In the genomic region with DNA sequence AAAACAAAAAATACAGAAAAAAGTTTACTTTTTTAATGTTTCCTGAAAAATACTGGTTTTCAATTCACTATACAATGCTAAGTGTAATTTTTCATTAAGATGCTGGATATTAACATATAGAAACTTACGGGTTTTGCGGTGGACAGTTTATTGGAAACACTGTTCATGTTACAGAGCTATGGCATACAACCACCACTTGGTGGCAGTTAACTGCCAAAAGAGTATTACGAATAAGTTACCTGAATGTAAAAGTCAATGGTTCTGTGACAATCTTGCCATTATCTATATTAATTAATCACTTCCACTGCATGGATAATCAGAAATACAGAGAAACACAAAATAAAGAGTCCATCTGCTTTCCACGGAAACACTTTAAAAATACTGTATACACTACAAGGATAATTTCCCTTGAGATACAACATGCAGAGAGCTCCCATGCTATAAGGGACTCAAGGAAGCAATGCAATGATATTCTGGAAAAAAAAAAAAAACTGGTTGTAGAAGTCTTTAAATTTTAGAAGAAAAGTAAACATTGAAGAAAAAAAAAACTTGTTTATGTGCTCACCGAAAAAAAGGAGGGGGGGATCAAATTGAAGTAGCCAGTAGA, we compare ENCODE assay signal across 8 cellular contexts.
DNase-seq lines count a peak whose midpoint lies in the region; ATAC-seq and TF ChIP-seq lines count a peak whose summit lies in the region.

No MANE protein-coding gene starts in this region.

- no peak for TF ChIP-seq POLR2A in HCT116 (IDR thresholded peaks at IDR 0.05; ENCODE audit: borderline replicate concordance, extremely low read depth, insufficient read depth, insufficient read length)

- intact Hi-C loops in HCT116 (cut with micrococcal nuclease): no loop called here

- no peaks in the 10 kb centered on the region for H4K20me1 ChIP-seq in HCT116 (ENCODE audit: insufficient read depth)

- no peak overlapping the region for H3K4me3 ChIP-seq in GM12864 (ENCODE audit: low read depth, low read length)
- H3K4me3 ChIP-seq in HCT116 (replicated peaks in 1 of 2; ENCODE audit: low read depth in 1 of 2, low read length in 2 of 2): no peak overlapping the region
- H3K4me3 ChIP-seq in LNCaP clone FGC (ENCODE audit: low read depth, low read length): no peak overlapping the region
- H3K4me3 ChIP-seq in right atrium auricular region: no peak overlapping the region
- H3K4me3 ChIP-seq in MG63: no peak overlapping the region

- H3K9me2 ChIP-seq in HCT116 (ENCODE audit: insufficient read depth): no peaks in the 10 kb centered on the region

- H3K4me1 ChIP-seq in HCT116 (ENCODE audit: control insufficient read depth in 1 of 2, insufficient read depth in 2 of 2, low read length in 2 of 2) (no peaks in the 10 kb centered on the region), right atrium auricular region (no peaks in the 10 kb centered on the region)

- CTCF ChIA-PET in HCT116 (lab: Charles Lee): interaction anchor here (0.6 to 1.7 kb wide), 5 partner anchors 9 to 68 kb away, joined by 3 to 8 read pairs (median 7); no protein-coding TSS in a partner anchor

- no peaks in the 10 kb centered on the region for H3K79me2 ChIP-seq in HCT116 (ENCODE audit: insufficient read depth, low read length)

- H3K9me3 ChIP-seq in HCT116 (ENCODE audit: control insufficient read depth in 1 of 2, insufficient read depth in 1 of 2, low read depth in 1 of 2, low read length in 2 of 2) (no peaks in the 10 kb centered on the region), right atrium auricular region (no peaks in the 10 kb centered on the region), MG63 (no peaks in the 10 kb centered on the region)

- DNase-seq in AG20443 (ENCODE audit: low spot score) (peak; percentile 20), GM12864 (ENCODE audit: low read depth) (peak; percentile 10), HCT116 (ENCODE audit: low read depth, low spot score) (peak; percentile 18), LNCaP clone FGC (ENCODE audit: low read depth) (peak; percentile 7), right atrium auricular region (ENCODE audit: low spot score) (no peak), stromal cell of bone marrow (ENCODE audit: low read depth) (peak; percentile 19), MG63 (no peak)
- DNase-seq in activated CD4-positive, alpha-beta T cell treated with anti-CD3 and anti-CD28 coated beads, Interleukin-2, amount 50 U/mL, for 1 hour: peak; percentile 2

- peak; percentile 57; the same call in 1 of the 2 replicates for TF ChIP-seq RAD21 in HCT116 (IDR thresholded peaks at IDR 0.05; ENCODE audit: low read depth)

- peak; percentile 79 for ATAC-seq in HCT116

- H3K9ac ChIP-seq in HCT116 (ENCODE audit: low read length): no peak overlapping the region

- BruUV-seq in HCT116 (replicated peaks; lab: Mats Ljungman, UMichigan): no TSS peak

- TF ChIP-seq CTCF in GM12864 (IDR thresholded peaks at IDR 0.05; ENCODE audit: low read depth, low read length, missing control alignments) (peak; percentile 63), HCT116 (IDR thresholded peaks at IDR 0.05 in 2 of 3, conservative IDR thresholded peaks at IDR 0.05 in 1 of 3; ENCODE audit: borderline replicate concordance in 1 of 3, insufficient read depth in 1 of 3, low read depth in 2 of 3, low read length in 2 of 3) (peak in 2 of 3 experiments; percentile 67 to 77; a peak in 4 of 6 replicates), LNCaP clone FGC (IDR thresholded peaks at IDR 0.05; ENCODE audit: control insufficient read depth, extremely low read depth, insufficient read depth) (peak; percentile 71), right atrium auricular region (IDR thresholded peaks at IDR 0.05) (peak; percentile 51 to 77)

- H3K27ac ChIP-seq in HCT116 (ENCODE audit: low read depth, low read length) (no peak overlapping the region), right atrium auricular region (no peak overlapping the region)

- H3K36me3 ChIP-seq in HCT116 (ENCODE audit: control insufficient read depth in 1 of 2, insufficient read depth in 2 of 2, low read length in 2 of 2): no peaks in the 10 kb centered on the region
- no peaks in the 10 kb centered on the region for H3K36me3 ChIP-seq in right atrium auricular region
- H3K36me3 ChIP-seq in MG63: no peaks in the 10 kb centered on the region

- RAD21 ChIA-PET in HCT116 (lab: Charles Lee; ENCODE audit: low non-redundant PET in 1 of 2, low total read pairs in 2 of 2, uncharacterized antibody in 2 of 2, unreplicated experiment in 2 of 2): no interaction called here

- POLR2A ChIA-PET in HCT116 (lab: Charles Lee): no interaction called here

- no peak overlapping the region for H3K4me2 ChIP-seq in HCT116 (ENCODE audit: low read length)

- H2AFZ ChIP-seq in HCT116 (ENCODE audit: low read depth, low read length, poor library complexity, severe bottlenecking): no peak overlapping the region

- H3K27me3 ChIP-seq in HCT116 (ENCODE audit: insufficient read depth, low read length): no peaks in the 10 kb centered on the region
- H3K27me3 ChIP-seq in right atrium auricular region: no peaks in the 10 kb centered on the region
- no peaks in the 10 kb centered on the region for H3K27me3 ChIP-seq in MG63

TF ChIP-seq in HCT116, 20 proteins besides CTCF, POLR2A, EP300 and RAD21:
- no peak for TF ChIP-seq TCF7L2 (IDR thresholded peaks at IDR 0.05; ENCODE audit: borderline replicate concordance, extremely low read depth, insufficient read depth, insufficient read length)
- no peak for TF ChIP-seq SRF (IDR thresholded peaks at IDR 0.05; ENCODE audit: low read depth)
- TF ChIP-seq YY1 (IDR thresholded peaks at IDR 0.05; ENCODE audit: extremely low read depth, insufficient replicate concordance, low read depth, low read length): no peak
- TF ChIP-seq ZNF274 (IDR thresholded peaks at IDR 0.05; ENCODE audit: low read depth, low read length): no peak
- no peak for TF ChIP-seq POLR2AphosphoS5 (IDR thresholded peaks at IDR 0.05; ENCODE audit: low read depth, low read length)
- TF ChIP-seq JUND (IDR thresholded peaks at IDR 0.05): no peak
- TF ChIP-seq, protein P1, sequence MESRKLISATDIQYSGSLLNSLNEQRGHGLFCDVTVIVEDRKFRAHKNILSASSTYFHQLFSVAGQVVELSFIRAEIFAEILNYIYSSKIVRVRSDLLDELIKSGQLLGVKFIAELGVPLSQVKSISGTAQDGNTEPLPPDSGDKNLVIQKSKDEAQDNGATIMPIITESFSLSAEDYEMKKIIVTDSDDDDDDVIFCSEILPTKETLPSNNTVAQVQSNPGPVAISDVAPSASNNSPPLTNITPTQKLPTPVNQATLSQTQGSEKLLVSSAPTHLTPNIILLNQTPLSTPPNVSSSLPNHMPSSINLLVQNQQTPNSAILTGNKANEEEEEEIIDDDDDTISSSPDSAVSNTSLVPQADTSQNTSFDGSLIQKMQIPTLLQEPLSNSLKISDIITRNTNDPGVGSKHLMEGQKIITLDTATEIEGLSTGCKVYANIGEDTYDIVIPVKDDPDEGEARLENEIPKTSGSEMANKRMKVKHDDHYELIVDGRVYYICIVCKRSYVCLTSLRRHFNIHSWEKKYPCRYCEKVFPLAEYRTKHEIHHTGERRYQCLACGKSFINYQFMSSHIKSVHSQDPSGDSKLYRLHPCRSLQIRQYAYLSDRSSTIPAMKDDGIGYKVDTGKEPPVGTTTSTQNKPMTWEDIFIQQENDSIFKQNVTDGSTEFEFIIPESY (IDR thresholded peaks at IDR 0.05; ENCODE audit: extremely low read depth, insufficient replicate concordance, low read length): no peak
- TF ChIP-seq, protein P2, sequence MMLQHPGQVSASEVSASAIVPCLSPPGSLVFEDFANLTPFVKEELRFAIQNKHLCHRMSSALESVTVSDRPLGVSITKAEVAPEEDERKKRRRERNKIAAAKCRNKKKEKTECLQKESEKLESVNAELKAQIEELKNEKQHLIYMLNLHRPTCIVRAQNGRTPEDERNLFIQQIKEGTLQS (IDR thresholded peaks at IDR 0.05): no peak
- TF ChIP-seq, protein P3, sequence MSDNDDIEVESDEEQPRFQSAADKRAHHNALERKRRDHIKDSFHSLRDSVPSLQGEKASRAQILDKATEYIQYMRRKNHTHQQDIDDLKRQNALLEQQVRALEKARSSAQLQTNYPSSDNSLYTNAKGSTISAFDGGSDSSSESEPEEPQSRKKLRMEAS (IDR thresholded peaks at IDR 0.05): no peak
- TF ChIP-seq SIN3A (IDR thresholded peaks at IDR 0.05; ENCODE audit: low read depth): no peak
- TF ChIP-seq ZFX (IDR thresholded peaks at IDR 0.05): no peak
- TF ChIP-seq EZH2 (IDR thresholded peaks at IDR 0.05): no peak
- no peak for TF ChIP-seq FOSL1 (IDR thresholded peaks at IDR 0.05; ENCODE audit: low read depth)
- no peak for TF ChIP-seq CEBPB (IDR thresholded peaks at IDR 0.05; ENCODE audit: low read depth)
- TF ChIP-seq SP1 (IDR thresholded peaks at IDR 0.05; ENCODE audit: low read depth): no peak
- TF ChIP-seq ELF1 (IDR thresholded peaks at IDR 0.05; ENCODE audit: borderline replicate concordance, low read depth): no peak
- TF ChIP-seq EZH2phosphoT487 (IDR thresholded peaks at IDR 0.05; ENCODE audit: borderline replicate concordance): no peak
- TF ChIP-seq EGR1 (IDR thresholded peaks at IDR 0.05; ENCODE audit: low read depth): no peak

Comparison
In these comparisons a context has a peak if more than half of its experiments do, and no peak if none do; other contexts are left out.
1. DNase-seq: peak in AG20443 (single experiment), GM12864 (single experiment), HCT116 (single experiment), LNCaP clone FGC (single experiment), activated CD4-positive, alpha-beta T cell treated with anti-CD3 and anti-CD28 coated beads, Interleukin-2, amount 50 U/mL, for 1 hour (single experiment) and stromal cell of bone marrow (single experiment); none in right atrium auricular region (single experiment) and MG63 (single experiment).
2. Peak in every context shown above with its lines, with median percentiles within 50 percentile points of each other: CTCF ChIP-seq.